Comparison of ENCODE assay signal across 13 cellular contexts in the genomic region with DNA sequence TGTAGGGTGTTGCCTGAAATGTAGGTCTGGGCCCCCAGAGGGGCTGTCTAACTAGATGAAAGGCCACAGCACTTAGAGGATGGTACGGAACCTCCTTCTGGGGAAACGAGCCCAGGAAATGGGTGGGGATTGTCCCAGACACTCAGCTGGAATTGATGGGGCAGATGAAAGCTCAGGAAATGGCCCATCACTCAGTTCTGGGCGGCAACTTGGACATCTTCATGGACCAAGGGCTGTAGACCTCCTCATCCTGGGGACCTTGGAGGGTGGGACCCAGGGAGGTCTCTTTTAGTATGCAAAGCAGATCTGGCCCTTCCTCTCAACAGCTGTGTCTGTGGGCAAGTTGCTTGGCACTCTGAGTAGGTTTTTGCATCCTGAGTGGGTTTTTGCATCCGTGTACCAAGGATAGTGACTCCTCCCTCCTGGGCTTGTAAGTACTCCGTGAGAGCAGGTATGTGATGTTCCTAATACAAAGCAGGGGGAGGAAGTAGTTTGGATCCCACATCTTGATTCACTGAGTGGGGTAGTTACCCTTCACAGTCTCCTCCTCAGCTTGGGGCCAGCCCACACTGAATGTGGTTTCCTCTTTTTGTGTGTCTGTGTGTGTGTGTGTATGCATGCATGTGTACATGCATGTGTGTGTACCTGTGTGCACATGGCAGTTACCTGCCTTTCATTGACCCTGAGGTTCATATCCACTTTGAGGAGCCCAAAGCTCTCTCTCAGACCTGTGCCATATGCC.
"Had no signal": no experiment of that assay in that cellular context is flagged by ENCODE, and none has a peak within 500 bp of the region (broad histone marks: within the 10 kb centered on the region; RNA-seq: fewer than 3 reads in every experiment).

No MANE protein-coding gene starts in this region.

- FAIRE-seq: small intestine had no signal

- H3K27ac ChIP-seq: breast epithelium, esophagus squamous epithelium, tibial artery had no signal

- H3K4me3 ChIP-seq: breast epithelium, esophagus squamous epithelium, lung, tibial artery had no signal

- H3K27ac Mint-ChIP-seq: T-helper 2 cell treated with Interferon-gamma antibody and Interleukin-4, amounts not matched to agents 5 μg/mL and 100 μg/mL, for 36 hours had no signal

- H3K4me3 Mint-ChIP-seq: naive B cell; T-helper 2 cell treated with Interferon-gamma antibody and Interleukin-4, amounts not matched to agents 5 μg/mL and 100 μg/mL, for 36 hours had no signal

- H3K36me3 ChIP-seq: breast epithelium, esophagus squamous epithelium, tibial artery had no signal

- H3K4me1 ChIP-seq: breast epithelium, esophagus squamous epithelium, tibial artery had no signal

- ATAC-seq: activated naive CD4-positive, alpha-beta T cell treated with anti-CD3 and anti-CD28 coated beads, Interleukin-2, amount 50 U/mL, for 72 hours; left colon had no signal

- H3K27me3 ChIP-seq: breast epithelium, tibial artery had no signal

- DNase-seq: activated effector memory CD4-positive, alpha-beta T cell treated with Interleukin-2 at 50 U/mL for 16 hours; esophagus squamous epithelium; foreskin fibroblast; head of caudate nucleus; left colon; naive B cell; posterior cingulate gyrus; small intestine; tibial artery had no signal
